In genomic region chr15:96336045-96336642, GRCh38 we compare ENCODE assay signal across 11 cellular contexts. TPM values are rescaled to one million over a fixed set of nuclear protein-coding genes. Genes with fewer than 3 reads are reported as not detected.
DNase-seq lines count a peak whose midpoint lies in the region; ATAC-seq and TF ChIP-seq lines count a peak whose summit lies in the region.
"Had no signal": no experiment of that assay in that cellular context is flagged by ENCODE, and none has a peak within 500 bp of the region (broad histone marks: within the 10 kb centered on the region; RNA-seq: fewer than 3 reads in every experiment).

No MANE protein-coding gene starts in this region.

- no peak overlapping the region for H3K27ac Mint-ChIP-seq in natural killer cell
- H3K27ac Mint-ChIP-seq: T-helper 1 cell treated with Interleukin-12 subunit alpha and Interleukin-12 subunit beta and Interleukin-4 antibody, amounts not matched to agents 30 μg/mL and 1 μg/mL, for 36 hours had no signal

- H3K9me3 ChIP-seq in endocrine pancreas (ENCODE audit: control insufficient read depth, low read length) (no peaks in the 10 kb centered on the region), neuron (ENCODE audit: low read length) (no peaks in the 10 kb centered on the region)
- H3K9me3 ChIP-seq: neutrophil had no signal

- peaks cover 6 to 13% of the 10 kb centered on the region in 2 donors for H3K4me1 Mint-ChIP-seq in natural killer cell

- H3K9ac ChIP-seq in endocrine pancreas (ENCODE audit: control insufficient read depth, insufficient read depth, low read length), result peak overlapping the region; percentile 47

- peaks cover 63 to 72% of the 10 kb centered on the region in 2 donors for H3K27me3 Mint-ChIP-seq in natural killer cell (ENCODE audit: low read depth in 2 of 2)

- H3K36me3 ChIP-seq in endocrine pancreas (ENCODE audit: control insufficient read depth, insufficient read depth, low read length) (no peaks in the 10 kb centered on the region), neuron (ENCODE audit: insufficient read depth, low read length) (peaks cover 73% of the 10 kb centered on the region)
- H3K36me3 ChIP-seq: neutrophil had no signal

- H3K36me3 Mint-ChIP-seq in natural killer cell, result peaks cover 16% of the 10 kb centered on the region

- H3K27me3 ChIP-seq in endocrine pancreas (ENCODE audit: control insufficient read depth, insufficient read depth, low read length), result no peaks in the 10 kb centered on the region
- H3K27me3 ChIP-seq in neuron (ENCODE audit: insufficient read depth, low read length), result no peaks in the 10 kb centered on the region

- peak; percentile 3 for DNase-seq in ACHN
- no peak for DNase-seq in NB4 (ENCODE audit: low read depth)
- DNase-seq in activated CD4-positive, alpha-beta T cell treated with anti-CD3 and anti-CD28 coated beads, Interleukin-2, amount 50 U/mL, for 1 hour, result no peak
- DNase-seq in HUDEP-2 (lab: John Stamatoyannopoulos, UW; ENCODE audit: unreplicated experiment in 76 of 76), result no peak
- no peak for DNase-seq in DMS79 (lab: John Stamatoyannopoulos, UW)
- DNase-seq in natural killer cell, result no peak
- DNase-seq: KBM-7 had no signal

- no peak for TF ChIP-seq POLR2A in NB4 (IDR thresholded peaks at IDR 0.05; ENCODE audit: extremely low read depth, insufficient read length)

- ATAC-seq in natural killer cell, result no peak

- H3K4me1 ChIP-seq in endocrine pancreas (ENCODE audit: control insufficient read depth, insufficient read depth, low read length), result no peaks in the 10 kb centered on the region
- peaks cover 31% of the 10 kb centered on the region for H3K4me1 ChIP-seq in neuron (ENCODE audit: insufficient read depth, low read length)

- H2AFZ ChIP-seq in neuron (ENCODE audit: low read depth, low read length), result no peak overlapping the region

- H3K4me3 Mint-ChIP-seq in natural killer cell, result no peak overlapping the region
- H3K4me3 Mint-ChIP-seq: T-helper 1 cell treated with Interleukin-12 subunit alpha and Interleukin-12 subunit beta and Interleukin-4 antibody, amounts not matched to agents 30 μg/mL and 1 μg/mL, for 36 hours had no signal

- intact Hi-C loops in natural killer cell (cut with micrococcal nuclease), result no loop called here

- H3K4me3 ChIP-seq in NB4 (ENCODE audit: low read depth, low read length), result peak overlapping the region; percentile 94
- peak overlapping the region; percentile 68 for H3K4me3 ChIP-seq in endocrine pancreas (ENCODE audit: control insufficient read depth, insufficient read depth, low read length)
- peak overlapping the region; percentile 100 for H3K4me3 ChIP-seq in neuron (ENCODE audit: low read length)

- peaks cover 0 to 5% of the 10 kb centered on the region in 2 donors for H3K9me3 Mint-ChIP-seq in natural killer cell

- no peak for TF ChIP-seq CTCF in NB4 (IDR thresholded peaks at IDR 0.05; ENCODE audit: low read depth, low read length)
- no peak for TF ChIP-seq CTCF in natural killer cell (IDR thresholded peaks at IDR 0.05)

- in situ Hi-C loops in ACHN (cut with HindIII; ENCODE audit: low pct_ligation_motif_present, low pct_unique_long_range_greater_than_20kb, low sequenced_read_pairs), result no loop called here

RNA-seq across cellular contexts. Expression of gene NR2F2, which starts 5.6 kb away (rescaled TPM):
- not detected for total RNA-seq in natural killer cell
